Comparison of ENCODE assay signal across 16 cellular contexts in genomic region chr7:106678795-106679152, GRCh38.
"Had no signal": no experiment of that assay in that cellular context is flagged by ENCODE, and none has a peak within 500 bp of the region (broad histone marks: within the 10 kb centered on the region; RNA-seq: fewer than 3 reads in every experiment).

No MANE protein-coding gene starts in this region.

- H3K9me3 ChIP-seq: adrenal gland, esophagus muscularis mucosa, transverse colon, vagina had no signal

- DNase-seq: activated CD4-positive, alpha-beta T cell treated with anti-CD3 and anti-CD28 coated beads for 1 hour; activated naive CD4-positive, alpha-beta T cell treated with anti-CD3 and anti-CD28 coated beads, Interleukin-2, amount 50 U/mL, for 16 hours; dorsolateral prefrontal cortex; islet precursor cell; naive thymus-derived CD8-positive, alpha-beta T cell; nucleus accumbens; retina; stimulated activated CD4-positive, alpha-beta T cell treated with anti-CD3 and anti-CD28 coated beads, Interleukin-4, amount 100 ng/mL, for 1 hour; T1000; transverse colon had no signal

- H3K4me3 Mint-ChIP-seq: naive thymus-derived CD8-positive, alpha-beta T cell had no signal

- FAIRE-seq: endometrium had no signal

- H3K27me3 Mint-ChIP-seq: naive thymus-derived CD8-positive, alpha-beta T cell had no signal

- H3K27ac ChIP-seq: adrenal gland, cardiac muscle cell, dorsolateral prefrontal cortex, esophagus muscularis mucosa, transverse colon, vagina had no signal

- H3K4me1 ChIP-seq: adrenal gland, transverse colon, vagina had no signal

- H3K36me3 ChIP-seq: adrenal gland, cardiac muscle cell, esophagus muscularis mucosa, transverse colon, vagina had no signal

- ATAC-seq: left lobe of liver; naive thymus-derived CD8-positive, alpha-beta T cell had no signal

- H3K36me3 Mint-ChIP-seq: naive thymus-derived CD8-positive, alpha-beta T cell had no signal

- H3K27me3 ChIP-seq: adrenal gland, cardiac muscle cell, dorsolateral prefrontal cortex, esophagus muscularis mucosa, transverse colon, vagina had no signal

- H3K4me3 ChIP-seq: adrenal gland, cardiac muscle cell, dorsolateral prefrontal cortex, esophagus muscularis mucosa, transverse colon, vagina had no signal
